8 cellular contexts compared by ENCODE assay signal in genomic region chr6:25652007-25652515, GRCh38. TPM values are rescaled to one million over a fixed set of nuclear protein-coding genes. Genes with fewer than 3 reads are reported as not detected.
DNase-seq lines count a peak whose midpoint lies in the region; ATAC-seq and TF ChIP-seq lines count a peak whose summit lies in the region.

TSS of gene SCGN (plus strand) at chr6:25652215. CDS start at chr6:25652404, 189 bp downstream.

- H3K27me3 ChIP-seq in CD4-positive, alpha-beta memory T cell (ENCODE audit: insufficient read depth, low read length), result peaks cover 7% of the 10 kb centered on the region
- H3K27me3 ChIP-seq in mesenchymal stem cell (ENCODE audit: control insufficient read depth in 1 of 2, insufficient read depth in 1 of 2, low read length in 2 of 2), result peaks cover 36 to 50% of the 10 kb centered on the region in 2 experiments

- no peak within 1 kb of the TSS for H2AK5ac ChIP-seq in mesenchymal stem cell (ENCODE audit: low read length, severe bottlenecking)

- no peak within 1 kb of the TSS for H3K27ac ChIP-seq in CD4-positive, alpha-beta memory T cell (ENCODE audit: low read depth, low read length)
- no peak within 1 kb of the TSS for H3K27ac ChIP-seq in mesenchymal stem cell (ENCODE audit: low read length, poor library complexity, severe bottlenecking)

- H2AFZ ChIP-seq in mesenchymal stem cell (ENCODE audit: low read depth, low read length), result no peak within 1 kb of the TSS

- H3K18ac ChIP-seq in mesenchymal stem cell (ENCODE audit: low read depth in 1 of 2, low read length in 2 of 2), result no peak within 1 kb of the TSS

- H4K8ac ChIP-seq in mesenchymal stem cell (ENCODE audit: low read length), result no peak within 1 kb of the TSS

- H3K4ac ChIP-seq in mesenchymal stem cell (ENCODE audit: low read depth in 1 of 2, low read length in 2 of 2), result no peak within 1 kb of the TSS

- no peaks in the 10 kb centered on the region for H3K36me3 ChIP-seq in CD4-positive, alpha-beta memory T cell (ENCODE audit: insufficient read depth, low read length)
- H3K36me3 ChIP-seq in mesenchymal stem cell (ENCODE audit: control insufficient read depth in 1 of 2, insufficient read depth in 2 of 2, low read depth in 1 of 2, low read length in 2 of 2), result no peaks in the 10 kb centered on the region

- intact Hi-C loops in CD4-positive, alpha-beta memory T cell (cut with micrococcal nuclease), result no loop called here

- ATAC-seq in stimulated activated naive CD8-positive, alpha-beta T cell treated with anti-CD3 and anti-CD28 coated beads, Interleukin-15, Interleukin-2, amounts not matched to agents 100 U/mL and 50 U/mL, for 24 hours, result no peak
- no peak for ATAC-seq in HG03432 (IDR thresholded peaks at IDR 0.05; ENCODE audit: unreplicated experiment)

- no peaks in the 10 kb centered on the region for H3K79me1 ChIP-seq in mesenchymal stem cell (replicated peaks; ENCODE audit: low read length, poor library complexity, severe bottlenecking)

- CTCF ChIA-PET in CD4-positive, alpha-beta memory T cell (lab: Charles Lee; ENCODE audit: partially characterized antibody), result no interaction called here

- H3K4me3 Mint-ChIP-seq in CD4-positive, alpha-beta memory T cell, result no peak within 1 kb of the TSS
- peak within 1 kb of the TSS; percentile 79 for H3K4me3 Mint-ChIP-seq in endothelial cell (ENCODE audit: unreplicated experiment)

- H3K4me1 ChIP-seq in CD4-positive, alpha-beta memory T cell (ENCODE audit: insufficient read depth, low read length), result no peaks in the 10 kb centered on the region
- H3K4me1 ChIP-seq in mesenchymal stem cell (ENCODE audit: control insufficient read depth, insufficient read depth, low read depth, low read length), result peaks cover 2% of the 10 kb centered on the region

- no peak within 1 kb of the TSS for H4K91ac ChIP-seq in mesenchymal stem cell (ENCODE audit: low read length)

- H3K27me3 Mint-ChIP-seq in CD4-positive, alpha-beta memory T cell, result peaks cover 37 to 49% of the 10 kb centered on the region in 2 donors
- no peaks in the 10 kb centered on the region for H3K27me3 Mint-ChIP-seq in endothelial cell (ENCODE audit: unreplicated experiment)

- no peaks in the 10 kb centered on the region for H3K36me3 Mint-ChIP-seq in CD4-positive, alpha-beta memory T cell
- no peaks in the 10 kb centered on the region for H3K36me3 Mint-ChIP-seq in endothelial cell (ENCODE audit: low read depth, unreplicated experiment)

- POLR2A ChIA-PET in CD4-positive, alpha-beta memory T cell (lab: Charles Lee; ENCODE audit: partially characterized antibody), result no interaction called here

- H3K9me3 Mint-ChIP-seq in CD4-positive, alpha-beta memory T cell, result peaks cover 0 to 7% (median under 1%) of the 10 kb centered on the region in 8 donors
- no peaks in the 10 kb centered on the region for H3K9me3 Mint-ChIP-seq in endothelial cell (ENCODE audit: unreplicated experiment)

- H3K4me1 Mint-ChIP-seq in CD4-positive, alpha-beta memory T cell, result no peaks in the 10 kb centered on the region
- peaks cover 9% of the 10 kb centered on the region for H3K4me1 Mint-ChIP-seq in endothelial cell (ENCODE audit: unreplicated experiment)

- H3K9me3 ChIP-seq in CD4-positive, alpha-beta memory T cell (ENCODE audit: control insufficient read depth in 1 of 2, low read length in 2 of 2), result no peaks in the 10 kb centered on the region
- no peaks in the 10 kb centered on the region for H3K9me3 ChIP-seq in mesenchymal stem cell (ENCODE audit: control insufficient read depth, low read length)

- H3K4me3 ChIP-seq in CD4-positive, alpha-beta memory T cell (ENCODE audit: low read length in 2 of 2), result no peak within 1 kb of the TSS
- peak within 1 kb of the TSS; percentile 44 to 45 for H3K4me3 ChIP-seq in mesenchymal stem cell (ENCODE audit: insufficient read depth in 1 of 2, low read depth in 1 of 2, low read length in 2 of 2)

- H3K27ac Mint-ChIP-seq in CD4-positive, alpha-beta memory T cell, result no peak within 1 kb of the TSS
- H3K27ac Mint-ChIP-seq in endothelial cell (ENCODE audit: unreplicated experiment), result no peak within 1 kb of the TSS

- peak within 1 kb of the TSS; percentile 77 for H3K4me2 ChIP-seq in mesenchymal stem cell (ENCODE audit: low read length, poor library complexity, severe bottlenecking)

- WGBS in mesenchymal stem cell, result 1% methylated on average over 30 of the region's 35 CpGs

- no peak for TF ChIP-seq CTCF in endothelial cell (IDR thresholded peaks at IDR 0.05; ENCODE audit: unreplicated experiment)

- DNase-seq in CD4-positive, alpha-beta memory T cell, result peak in 4 of 5 donors; percentile 11 to 30 (median 18)
- peak; percentile 42 for DNase-seq in HuH-7 (ENCODE audit: low spot score)
- peak; percentile 2 to 18 for DNase-seq in activated CD4-positive, alpha-beta T cell treated with anti-CD3 and anti-CD28 coated beads for 4 hours
- peak; percentile 85 for DNase-seq in endothelial cell (ENCODE audit: low spot score)
- DNase-seq in mesenchymal stem cell, result peak; percentile 64
- peak; percentile 57 for DNase-seq in stimulated activated naive CD8-positive, alpha-beta T cell treated with anti-CD3 and anti-CD28 coated beads, Interleukin-15, Interleukin-2, amounts not matched to agents 100 U/mL and 50 U/mL, for 24 hours
- no peak for DNase-seq in superior temporal gyrus (ENCODE audit: extremely low spot score)

- no peak within 1 kb of the TSS for H2BK5ac ChIP-seq in mesenchymal stem cell (ENCODE audit: low read depth, low read length, poor library complexity, severe bottlenecking)

- no peak within 1 kb of the TSS for H3K14ac ChIP-seq in mesenchymal stem cell (ENCODE audit: low read length in 2 of 2)

- H2BK120ac ChIP-seq in mesenchymal stem cell (ENCODE audit: low read depth, low read length), result no peak within 1 kb of the TSS

- no peak within 1 kb of the TSS for H3K9ac ChIP-seq in mesenchymal stem cell (ENCODE audit: low read length)

- H2BK15ac ChIP-seq in mesenchymal stem cell (ENCODE audit: low read depth, poor library complexity, severe bottlenecking), result no peak within 1 kb of the TSS

- no peak within 1 kb of the TSS for H3K23ac ChIP-seq in mesenchymal stem cell (ENCODE audit: low read length in 2 of 2)

- H2BK12ac ChIP-seq in mesenchymal stem cell (ENCODE audit: low read length in 2 of 2), result no peak within 1 kb of the TSS

RNA-seq across cellular contexts. Expression of gene SCGN, which starts in this region (rescaled TPM):
- total RNA-seq in CD4-positive, alpha-beta memory T cell, result not detected
- polyA plus RNA-seq in CD4-positive, alpha-beta memory T cell, result not detected
- 0.85 TPM for total RNA-seq in endothelial cell (ENCODE audit: unreplicated experiment)
- not detected for polyA plus RNA-seq in mesenchymal stem cell (2013, experiment 1 of 2)
- polyA plus RNA-seq in mesenchymal stem cell (2013, experiment 2 of 2), result not detected

Comparison
In these comparisons a context has a peak if more than half of its experiments do, and no peak if none do; other contexts are left out.
1. Peak in DNase-seq in CD4-positive, alpha-beta memory T cell; RNA of the gene not detected or under 1 TPM.
2. Peak in DNase-seq in endothelial cell; RNA of the gene not detected or under 1 TPM.
3. H3K4me3 ChIP-seq: peak in mesenchymal stem cell (2 of 2); none in CD4-positive, alpha-beta memory T cell (0 of 2).